In genomic region chr5:132225165-132226032, GRCh38 we compare ENCODE assay signal across 8 cellular contexts. TPM values are rescaled to one million over a fixed set of nuclear protein-coding genes. Genes with fewer than 3 reads are reported as not detected.
DNase-seq lines count a peak whose midpoint lies in the region; ATAC-seq and TF ChIP-seq lines count a peak whose summit lies in the region.

No MANE protein-coding gene starts in this region.

- H3K36me3 Mint-ChIP-seq in activated naive CD8-positive, alpha-beta T cell treated with anti-CD3 and anti-CD28 coated beads, Interleukin-2, amount 50 U/mL, for 24 hours (ENCODE audit: low read depth): no peaks in the 10 kb centered on the region

- H3K27ac ChIP-seq in left ventricle myocardium inferior (replicated peaks) (peak overlapping the region; percentile 97), skeletal muscle tissue (ENCODE audit: low read depth, low read length) (peak overlapping the region; percentile 78)

- intact Hi-C loops in left ventricle myocardium inferior (cut with micrococcal nuclease): no loop called here

- peak overlapping the region; percentile 15 for H3K4me3 Mint-ChIP-seq in activated naive CD8-positive, alpha-beta T cell treated with anti-CD3 and anti-CD28 coated beads, Interleukin-2, amount 50 U/mL, for 24 hours

- H3K9me3 Mint-ChIP-seq in activated naive CD8-positive, alpha-beta T cell treated with anti-CD3 and anti-CD28 coated beads, Interleukin-2, amount 50 U/mL, for 24 hours: no peaks in the 10 kb centered on the region

- peak; percentile 73 for DNase-seq in DMS79 (lab: John Stamatoyannopoulos, UW)
- DNase-seq in NCI-H345 (lab: John Stamatoyannopoulos, UW): peak; percentile 85
- peak; percentile 36 for DNase-seq in activated naive CD8-positive, alpha-beta T cell treated with anti-CD3 and anti-CD28 coated beads, Interleukin-2, amount 50 U/mL, for 24 hours
- DNase-seq in left ventricle myocardium inferior: peak; percentile 71

- peak overlapping the region in 2 of 3 donors; percentile 28 to 40 for H3K9ac ChIP-seq in skeletal muscle tissue (ENCODE audit: low read depth in 1 of 3, low read length in 3 of 3)

- no peak overlapping the region for H3K27ac Mint-ChIP-seq in activated naive CD8-positive, alpha-beta T cell treated with anti-CD3 and anti-CD28 coated beads, Interleukin-2, amount 50 U/mL, for 24 hours

- H3K27me3 Mint-ChIP-seq in activated naive CD8-positive, alpha-beta T cell treated with anti-CD3 and anti-CD28 coated beads, Interleukin-2, amount 50 U/mL, for 24 hours: peaks cover 26% of the 10 kb centered on the region

- ATAC-seq in activated naive CD8-positive, alpha-beta T cell treated with anti-CD3 and anti-CD28 coated beads, Interleukin-2, amount 50 U/mL, for 24 hours: peak; percentile 29
- no peak for ATAC-seq in HG03457 (IDR thresholded peaks at IDR 0.05; ENCODE audit: unreplicated experiment)
- ATAC-seq in HG03045 (IDR thresholded peaks at IDR 0.05; ENCODE audit: unreplicated experiment): no peak
- ATAC-seq in HG02970 (IDR thresholded peaks at IDR 0.05; ENCODE audit: low FRiP score, unreplicated experiment): no peak

- no peak for TF ChIP-seq CTCF in left ventricle myocardium inferior (IDR thresholded peaks at IDR 0.05; ENCODE audit: borderline replicate concordance)

- peaks cover 33% of the 10 kb centered on the region for H3K4me1 Mint-ChIP-seq in activated naive CD8-positive, alpha-beta T cell treated with anti-CD3 and anti-CD28 coated beads, Interleukin-2, amount 50 U/mL, for 24 hours

- H3K9me3 ChIP-seq in left ventricle myocardium inferior (replicated peaks): no peaks in the 10 kb centered on the region
- H3K9me3 ChIP-seq in skeletal muscle tissue (ENCODE audit: control insufficient read depth in 3 of 3, low read length in 3 of 3): no peaks in the 10 kb centered on the region

- H3K4me3 ChIP-seq in left ventricle myocardium inferior: peak overlapping the region; percentile 88
- peak overlapping the region in 2 of 3 donors; percentile 29 to 34 for H3K4me3 ChIP-seq in skeletal muscle tissue (ENCODE audit: low read length in 3 of 3)

- H3K4me1 ChIP-seq in left ventricle myocardium inferior (peaks cover 80% of the 10 kb centered on the region), skeletal muscle tissue (ENCODE audit: control insufficient read depth in 3 of 3, insufficient read depth in 3 of 3, low read length in 3 of 3) (peaks cover 46 to 55% (median 52%) of the 10 kb centered on the region in 3 donors)

- no peaks in the 10 kb centered on the region for H3K27me3 ChIP-seq in left ventricle myocardium inferior (ENCODE audit: low read depth)
- H3K27me3 ChIP-seq in skeletal muscle tissue (ENCODE audit: control insufficient read depth in 3 of 3, insufficient read depth in 3 of 3, low read length in 3 of 3): no peaks in the 10 kb centered on the region

- H3K36me3 ChIP-seq in left ventricle myocardium inferior: no peaks in the 10 kb centered on the region
- no peaks in the 10 kb centered on the region for H3K36me3 ChIP-seq in skeletal muscle tissue (ENCODE audit: control insufficient read depth in 3 of 3, insufficient read depth in 3 of 3, low read length in 3 of 3)

RNA-seq across cellular contexts. Expression of gene P4HA2, which starts 2.3 kb away (rescaled TPM):
- 80.5 TPM for total RNA-seq in left ventricle myocardium inferior
- total RNA-seq in skeletal muscle tissue: 50.6 TPM

RNA-seq across cellular contexts. Expression of gene PDLIM4, which starts 32.1 kb away (rescaled TPM):
- total RNA-seq in left ventricle myocardium inferior: 4.8 TPM
- 19.8 TPM for total RNA-seq in skeletal muscle tissue
